17 cellular contexts compared by ENCODE assay signal in genomic region chr5:171978016-171978415, GRCh38. TPM values are rescaled to one million over a fixed set of nuclear protein-coding genes. Genes with fewer than 3 reads are reported as not detected.
DNase-seq lines count a peak whose midpoint lies in the region; ATAC-seq lines count a peak whose summit lies in the region.
"Had no signal": no experiment of that assay in that cellular context is flagged by ENCODE, and none has a peak within 500 bp of the region (broad histone marks: within the 10 kb centered on the region; RNA-seq: fewer than 3 reads in every experiment).

No MANE protein-coding gene starts in this region.

- no peak overlapping the region for H3K4me3 Mint-ChIP-seq in activated CD8-positive, alpha-beta memory T cell treated with anti-CD3 and anti-CD28 coated beads, Interleukin-2, amount 10 ng/mL, durations not matched to agents 7 days and 5 days

- CTCF ChIA-PET in activated CD8-positive, alpha-beta memory T cell treated with anti-CD3 and anti-CD28 coated beads, Interleukin-2, amount 10 ng/mL, durations not matched to agents 7 days and 5 days (lab: Charles Lee): no interaction called here

- no peaks in the 10 kb centered on the region for H3K27me3 Mint-ChIP-seq in activated CD8-positive, alpha-beta memory T cell treated with anti-CD3 and anti-CD28 coated beads, Interleukin-2, amount 10 ng/mL, durations not matched to agents 7 days and 5 days

- peak overlapping the region in 1 of 11 experiments; percentile 17; a peak in 1 of 22 replicates for H3K27ac ChIP-seq in BLaER1 treated with 17β-estradiol and CSF1 and Interleukin-3, amounts not matched to agents 10 nM and 100 nM
- peak overlapping the region; percentile 71 for H3K27ac ChIP-seq in HUES48 (ENCODE audit: low read depth, low read length)
- H3K27ac ChIP-seq in iPS-20b (ENCODE audit: low read length): no peak overlapping the region
- H3K27ac ChIP-seq: RWPE1, uterus, VCaP had no signal

- H3K9me3 ChIP-seq in BLaER1 treated with 17β-estradiol and CSF1 and Interleukin-3, amounts not matched to agents 10 nM and 100 nM (replicated peaks in 1 of 11): peaks cover 42 to 72% (median 67%) of the 10 kb centered on the region in 11 experiments
- H3K9me3 ChIP-seq in HUES48 (ENCODE audit: control insufficient read depth, insufficient read depth, low read length): peaks cover 9% of the 10 kb centered on the region
- H3K9me3 ChIP-seq in iPS-20b (ENCODE audit: insufficient read depth, low read depth, low read length): peaks cover 11% of the 10 kb centered on the region
- H3K9me3 ChIP-seq in MG63: peaks cover 32% of the 10 kb centered on the region

- peaks cover 2% of the 10 kb centered on the region for H3K4me1 Mint-ChIP-seq in activated CD8-positive, alpha-beta memory T cell treated with anti-CD3 and anti-CD28 coated beads, Interleukin-2, amount 10 ng/mL, durations not matched to agents 7 days and 5 days

- peak; percentile 55 for ATAC-seq in GM18511 (IDR thresholded peaks at IDR 0.05; ENCODE audit: unreplicated experiment)
- no peak for ATAC-seq in activated CD8-positive, alpha-beta memory T cell treated with anti-CD3 and anti-CD28 coated beads, Interleukin-2, amount 10 ng/mL, durations not matched to agents 7 days and 5 days

- peaks cover 27 to 86% (median 61%) of the 10 kb centered on the region in 11 experiments for H3K36me3 ChIP-seq in BLaER1 treated with 17β-estradiol and CSF1 and Interleukin-3, amounts not matched to agents 10 nM and 100 nM
- H3K36me3 ChIP-seq in HUES48 (ENCODE audit: control insufficient read depth, insufficient read depth, low read length): peaks cover 4% of the 10 kb centered on the region; the same call in 1 of the 2 replicates
- no peaks in the 10 kb centered on the region for H3K36me3 ChIP-seq in iPS-20b (ENCODE audit: insufficient read depth, low read depth, low read length)
- peaks cover 31% of the 10 kb centered on the region for H3K36me3 ChIP-seq in MG63
- H3K36me3 ChIP-seq: uterus had no signal

- H3K9me3 Mint-ChIP-seq in activated CD8-positive, alpha-beta memory T cell treated with anti-CD3 and anti-CD28 coated beads, Interleukin-2, amount 10 ng/mL, durations not matched to agents 7 days and 5 days (ENCODE audit: low read depth): peaks cover 11% of the 10 kb centered on the region

- peaks cover 52% of the 10 kb centered on the region for H3K36me3 Mint-ChIP-seq in activated CD8-positive, alpha-beta memory T cell treated with anti-CD3 and anti-CD28 coated beads, Interleukin-2, amount 10 ng/mL, durations not matched to agents 7 days and 5 days

- no peak overlapping the region for H3K9ac ChIP-seq in BLaER1 treated with 17β-estradiol and CSF1 and Interleukin-3, amounts not matched to agents 10 nM and 100 nM
- no peak overlapping the region for H3K9ac ChIP-seq in HUES48 (ENCODE audit: low read depth, low read length)
- H3K9ac ChIP-seq in iPS-20b (ENCODE audit: low read depth, low read length): no peak overlapping the region

- H3K4me3 ChIP-seq in BLaER1 treated with 17β-estradiol and CSF1 and Interleukin-3, amounts not matched to agents 10 nM and 100 nM: no peak overlapping the region
- H3K4me3 ChIP-seq in HUES48 (ENCODE audit: low read depth, low read length) (no peak overlapping the region), iPS-20b (ENCODE audit: low read length) (peak overlapping the region; percentile 10; the same call in 1 of the 2 replicates), MG63 (no peak overlapping the region)
- H3K4me3 ChIP-seq: uterus had no signal

- H3K4me2 ChIP-seq in BLaER1 treated with 17β-estradiol and CSF1 and Interleukin-3, amounts not matched to agents 10 nM and 100 nM: peak overlapping the region; percentile 49 to 77 (median 65)

- DNase-seq in activated CD4-positive, CD25-positive, alpha-beta regulatory T cell treated with anti-CD3 and anti-CD28 coated beads, Interleukin-2, amount 50 U/mL, for 72 hours: no peak
- no peak for DNase-seq in MG63
- no peak for DNase-seq in amygdala (lab: John Stamatoyannopoulos, UW)
- DNase-seq in activated CD8-positive, alpha-beta memory T cell treated with anti-CD3 and anti-CD28 coated beads, Interleukin-2, amount 10 ng/mL, durations not matched to agents 7 days and 5 days: no peak
- DNase-seq: activated CD8-positive, alpha-beta memory T cell treated with anti-CD3 and anti-CD28 coated beads, Interleukin-2, amount 50 U/mL, for 4 hours; amniotic stem cell; GDM1; NCI-H2171; small intestine; stimulated activated naive CD4-positive, alpha-beta T cell treated with Interleukin-2 at 50 U/mL for 16 hours; uterus had no signal

- H3K4me1 ChIP-seq in BLaER1 treated with 17β-estradiol and CSF1 and Interleukin-3, amounts not matched to agents 10 nM and 100 nM: peaks cover 17 to 52% (median 22%) of the 10 kb centered on the region in 10 experiments
- H3K4me1 ChIP-seq in HUES48 (ENCODE audit: control insufficient read depth, insufficient read depth, low read length) (peaks cover 71% of the 10 kb centered on the region), iPS-20b (ENCODE audit: insufficient read depth, low read length) (peaks cover 47% of the 10 kb centered on the region)

- H3K27ac Mint-ChIP-seq in activated CD8-positive, alpha-beta memory T cell treated with anti-CD3 and anti-CD28 coated beads, Interleukin-2, amount 10 ng/mL, durations not matched to agents 7 days and 5 days: no peak overlapping the region

- H4K20me1 ChIP-seq in BLaER1 treated with 17β-estradiol and CSF1 and Interleukin-3, amounts not matched to agents 10 nM and 100 nM: peaks cover 36 to 89% (median 60%) of the 10 kb centered on the region in 11 experiments; a peak in 20 of 22 replicates

- no peaks in the 10 kb centered on the region for H3K27me3 ChIP-seq in BLaER1 treated with 17β-estradiol and CSF1 and Interleukin-3, amounts not matched to agents 10 nM and 100 nM
- H3K27me3 ChIP-seq in HUES48 (ENCODE audit: control insufficient read depth, insufficient read depth, low read length): no peaks in the 10 kb centered on the region
- H3K27me3 ChIP-seq in iPS-20b (ENCODE audit: insufficient read depth, low read length): no peaks in the 10 kb centered on the region
- no peaks in the 10 kb centered on the region for H3K27me3 ChIP-seq in MG63
- H3K27me3 ChIP-seq: uterus had no signal

RNA-seq across cellular contexts. Expression of gene FBXW11, which starts 28.4 kb away (rescaled TPM):
- total RNA-seq in MG63 (2014; rRNA removed; shearing (Covaris generic); ENCODE audit: low replicate concordance): 71.1 and 106 TPM in 2 replicates
- total RNA-seq in activated CD8-positive, alpha-beta memory T cell treated with anti-CD3 and anti-CD28 coated beads, Interleukin-2, amount 10 ng/mL, durations not matched to agents 7 days and 5 days: 10 to 100 TPM; 31.2 to 50.4 TPM
